Comparison of ENCODE assay signal across 20 cellular contexts in genomic region chr1:38577385-38577784, GRCh38.
DNase-seq lines count a peak whose midpoint lies in the region; ATAC-seq and TF ChIP-seq lines count a peak whose summit lies in the region.
"Had no signal": no experiment of that assay in that cellular context is flagged by ENCODE, and none has a peak within 500 bp of the region (broad histone marks: within the 10 kb centered on the region; RNA-seq: fewer than 3 reads in every experiment).

No MANE protein-coding gene starts in this region.

- H2AFZ ChIP-seq in GM23338 (peak overlapping the region; percentile 98), neural progenitor cell (replicated peaks) (no peak overlapping the region)

- H3K4me3 ChIP-seq in GM23338 (peak overlapping the region; percentile 56; the same call in 1 of the 2 replicates), HEK293 (ENCODE audit: low read depth, low read length) (no peak overlapping the region), neural progenitor cell (no peak overlapping the region)
- H3K4me3 ChIP-seq: SJSA1 had no signal

- TF ChIP-seq CTCF in GM23338 (conservative IDR thresholded peaks at IDR 0.05; ENCODE audit: low read depth in 2 of 2) (no peak), HEK293 (tag by site-specific recombination; IDR thresholded peaks at IDR 0.05) (no peak), neural progenitor cell (IDR thresholded peaks at IDR 0.05) (no peak)

- H3F3A ChIP-seq in GM23338 (replicated peaks; ENCODE audit: low read depth) (peaks cover 7% of the 10 kb centered on the region; the same call in 1 of the 2 replicates), neural progenitor cell (ENCODE audit: low read depth) (peaks cover 6% of the 10 kb centered on the region)

- H3K4me3 Mint-ChIP-seq in GM23338 (peak overlapping the region; percentile 81), neural progenitor cell (peak overlapping the region; percentile 81)

- H3K27me3 Mint-ChIP-seq in GM23338 (ENCODE audit: insufficient read depth, low read depth, poor library complexity) (peaks cover 37% of the 10 kb centered on the region), neural progenitor cell (ENCODE audit: insufficient read depth, low read depth) (peaks cover 18% of the 10 kb centered on the region)

- ATAC-seq in GM23338 (no peak), esophagus mucosa (peak; percentile 22), HG03025 (IDR thresholded peaks at IDR 0.05; ENCODE audit: low FRiP score, unreplicated experiment) (no peak)
- no peak for ATAC-seq in stimulated activated naive CD8-positive, alpha-beta T cell treated with anti-CD3 and anti-CD28 coated beads, Interleukin-15, Interleukin-2, amounts not matched to agents 100 U/mL and 50 U/mL, for 24 hours

- no peaks in the 10 kb centered on the region for H3K36me3 ChIP-seq in GM23338 (ENCODE audit: insufficient read depth)
- no peaks in the 10 kb centered on the region for H3K36me3 ChIP-seq in HEK293 (ENCODE audit: control insufficient read depth in 2 of 2, insufficient read depth in 1 of 2, low read length in 2 of 2)
- no peaks in the 10 kb centered on the region for H3K36me3 ChIP-seq in neural progenitor cell
- H3K36me3 ChIP-seq: SJSA1 had no signal

- H3K4me2 ChIP-seq in GM23338 (peak overlapping the region; percentile 82), neural progenitor cell (no peak overlapping the region)

- H3K4me1 ChIP-seq in GM23338 (ENCODE audit: insufficient read depth) (peaks cover 29% of the 10 kb centered on the region), HEK293 (ENCODE audit: control insufficient read depth, insufficient read depth, low read length) (no peaks in the 10 kb centered on the region), neural progenitor cell (peaks cover 2% of the 10 kb centered on the region)
- H3K4me1 ChIP-seq: SJSA1 had no signal

- H3K36me3 Mint-ChIP-seq in GM23338 (ENCODE audit: low read depth) (no peaks in the 10 kb centered on the region; the same call in 2 of the 3 replicates), neural progenitor cell (no peaks in the 10 kb centered on the region)

- H3K79me2 ChIP-seq in GM23338 (replicated peaks; ENCODE audit: insufficient read depth) = no peaks in the 10 kb centered on the region
- H3K79me2 ChIP-seq in neural progenitor cell (ENCODE audit: low read depth) = no peaks in the 10 kb centered on the region

- H3K27ac Mint-ChIP-seq in GM23338 (no peak overlapping the region), neural progenitor cell (no peak overlapping the region)

- CTCF ChIA-PET in HEK293 (lab: Yijun Ruan, JAX) = interaction anchor here (1.2 to 5.1 kb wide), 2 partner anchors 10 to 77 kb away, joined by 4 to 20 read pairs; no protein-coding TSS in a partner anchor

- DNase-seq in GM23338 (ENCODE audit: low spot score) = no peak
- DNase-seq in neural progenitor cell (ENCODE audit: low spot score) = no peak
- no peak for DNase-seq in stimulated activated naive CD8-positive, alpha-beta T cell treated with anti-CD3 and anti-CD28 coated beads, Interleukin-15, Interleukin-2, amounts not matched to agents 100 U/mL and 50 U/mL, for 24 hours
- no peak for DNase-seq in Kasumi-1 (lab: John Stamatoyannopoulos, UW)
- DNase-seq in NCI-H128 (lab: John Stamatoyannopoulos, UW; ENCODE audit: unreplicated experiment) = no peak
- DNase-seq: ACHN, AML-193, COR-L47, GF-D8, H7, KBM-7, NCI-H1436, NCI-H2029 treated with DMSO at 0.1 percent for 48 hours, NCI-H2171 treated with DMSO at 0.1 percent for 48 hours, NCI-H774 had no signal

- 0 out of 2 replicates have a peak, but pooled peaks cover 3% of the 10 kb centered on the region for H3K9me2 ChIP-seq in GM23338 (ENCODE audit: insufficient read depth)

- H3K9me3 ChIP-seq in HEK293 (ENCODE audit: control insufficient read depth, insufficient read depth, low read depth, low read length) = no peaks in the 10 kb centered on the region
- H3K9me3 ChIP-seq in neural progenitor cell (ENCODE audit: low read depth) = no peaks in the 10 kb centered on the region
- H3K9me3 ChIP-seq: SJSA1 had no signal

- POLR2A ChIA-PET in HEK293 (lab: Yijun Ruan, JAX) = no interaction called here

- H3K9me3 Mint-ChIP-seq in GM23338 (no peaks in the 10 kb centered on the region; the same call in 2 of the 3 replicates), neural progenitor cell (no peaks in the 10 kb centered on the region)

- H3K9ac ChIP-seq in neural progenitor cell = no peak overlapping the region

- H3K27me3 ChIP-seq in GM23338 (ENCODE audit: insufficient read depth) (peaks cover 45% of the 10 kb centered on the region), neural progenitor cell (peaks cover 51% of the 10 kb centered on the region)

- H3K4me1 Mint-ChIP-seq in GM23338 (peaks cover 28% of the 10 kb centered on the region), neural progenitor cell (peaks cover 29% of the 10 kb centered on the region)

- no peaks in the 10 kb centered on the region for H4K20me1 ChIP-seq in GM23338 (replicated peaks; ENCODE audit: insufficient read depth)
- H4K20me1 ChIP-seq in neural progenitor cell (ENCODE audit: low read depth) = no peaks in the 10 kb centered on the region

- H3K27ac ChIP-seq in GM23338 (ENCODE audit: low read depth) = no peak overlapping the region
- no peak overlapping the region for H3K27ac ChIP-seq in HEK293 (ENCODE audit: extremely low read depth, low read depth, low read length)
- no peak overlapping the region for H3K27ac ChIP-seq in neural progenitor cell
- H3K27ac ChIP-seq: RWPE1, SJSA1 had no signal

TF ChIP-seq in GM23338, 12 proteins besides CTCF, POLR2A, EP300 and RAD21 (continues in another document):
- no peak for TF ChIP-seq EZH2phosphoT487 (IDR thresholded peaks at IDR 0.05; ENCODE audit: unreplicated experiment)

TF ChIP-seq in HEK293, 187 proteins besides CTCF, POLR2A, EP300 and RAD21:
- TF ChIP-seq INSM2 (tag by site-specific recombination; IDR thresholded peaks at IDR 0.05) (no peak), SP2 (tag by site-specific recombination; IDR thresholded peaks at IDR 0.05) (no peak), ZBTB17 (tag by site-specific recombination; IDR thresholded peaks at IDR 0.05) (peak; percentile 37; the same call in 1 of the 2 replicates), ZNF350 (tag by site-specific recombination; IDR thresholded peaks at IDR 0.05) (no peak)
